In the genomic region with DNA sequence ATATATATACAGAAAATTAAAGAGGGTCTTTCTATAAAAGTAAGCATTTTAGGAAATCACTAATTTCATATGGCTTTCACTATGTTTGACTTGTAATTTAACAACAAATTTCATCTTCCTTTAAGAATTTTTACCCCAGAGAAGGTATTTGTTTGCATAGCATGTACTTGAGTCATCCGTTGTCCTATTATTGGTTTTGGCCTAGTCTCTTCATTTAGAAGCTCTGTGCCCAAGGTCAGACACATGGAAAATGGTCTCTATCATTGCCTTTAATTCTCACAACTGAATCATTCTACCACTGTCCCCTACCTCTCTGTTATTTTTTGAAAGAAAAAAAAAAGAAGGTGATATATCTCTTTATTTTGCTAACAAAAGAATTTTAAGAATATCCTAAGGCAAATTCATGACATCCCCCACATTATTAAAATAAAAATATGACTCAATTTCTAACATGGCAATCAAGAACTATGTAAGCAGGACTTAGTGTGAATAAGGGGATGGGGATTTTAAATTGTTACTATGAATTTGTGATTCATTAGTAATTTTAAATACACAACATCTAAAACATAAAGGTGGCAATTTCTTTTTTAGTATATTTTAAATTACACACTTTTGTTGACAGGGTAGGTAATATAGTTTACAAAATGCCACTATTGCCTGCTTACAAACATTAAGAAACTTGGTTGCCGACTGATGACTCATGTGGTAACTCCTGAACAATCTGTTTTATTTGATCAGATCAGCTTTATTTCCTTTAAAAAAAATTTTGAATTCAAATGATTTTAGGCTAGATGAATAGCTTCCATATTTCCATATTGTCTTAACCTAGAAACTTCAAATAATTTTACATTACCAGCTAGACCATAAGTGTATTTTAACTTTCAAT, we compare ENCODE assay signal across 23 cellular contexts. TPM values are rescaled to one million over a fixed set of nuclear protein-coding genes. Genes with fewer than 3 reads are reported as not detected.
DNase-seq lines count a peak whose midpoint lies in the region; ATAC-seq, FAIRE-seq and TF ChIP-seq lines count a peak whose summit lies in the region.
"Had no signal": no experiment of that assay in that cellular context is flagged by ENCODE, and none has a peak within 500 bp of the region (broad histone marks: within the 10 kb centered on the region; RNA-seq: fewer than 3 reads in every experiment).

No MANE protein-coding gene starts in this region.

- peak overlapping the region; percentile 9 for H3K4me3 Mint-ChIP-seq in natural killer cell
- no peak overlapping the region for H3K4me3 Mint-ChIP-seq in natural killer cell treated with Interleukin-12 subunit alpha and Interleukin-12 subunit beta and Interleukin-15 and Interleukin-18, amount 100 ng/mL, for 72 hours
- H3K4me3 Mint-ChIP-seq: activated naive CD4-positive, alpha-beta T cell treated with anti-CD3 and anti-CD28 coated beads for 36 hours; naive thymus-derived CD4-positive, alpha-beta T cell; T-helper 17 cell had no signal

- H3K27ac Mint-ChIP-seq in natural killer cell = no peak overlapping the region
- H3K27ac Mint-ChIP-seq in natural killer cell treated with Interleukin-12 subunit alpha and Interleukin-12 subunit beta and Interleukin-15 and Interleukin-18, amount 100 ng/mL, for 72 hours = no peak overlapping the region
- H3K27ac Mint-ChIP-seq: activated naive CD4-positive, alpha-beta T cell treated with anti-CD3 and anti-CD28 coated beads for 36 hours; naive thymus-derived CD4-positive, alpha-beta T cell; T-helper 17 cell had no signal

- H3K27me3 ChIP-seq in small intestine (ENCODE audit: control insufficient read depth in 2 of 2, insufficient read depth in 2 of 2, low read length in 2 of 2) (no peaks in the 10 kb centered on the region), A673 (replicated peaks; ENCODE audit: insufficient read depth, low read depth, low read length, poor library complexity) (no peaks in the 10 kb centered on the region)
- H3K27me3 ChIP-seq: thyroid gland had no signal

- FAIRE-seq in RCC 7860 (lab: Jason Lieb, UNC) (no peak), small intestine (lab: Jason Lieb, UNC) (peak; percentile 41)
- FAIRE-seq: D721Med had no signal

- H3K27me3 Mint-ChIP-seq in natural killer cell (ENCODE audit: low read depth in 2 of 2) = peaks cover 0 to 3% of the 10 kb centered on the region in 2 donors
- peaks cover 0 to 2% of the 10 kb centered on the region in 2 donors for H3K27me3 Mint-ChIP-seq in natural killer cell treated with Interleukin-12 subunit alpha and Interleukin-12 subunit beta and Interleukin-15 and Interleukin-18, amount 100 ng/mL, for 72 hours
- H3K27me3 Mint-ChIP-seq: T-helper 17 cell had no signal

- H3K9me3 ChIP-seq in small intestine (ENCODE audit: control insufficient read depth, low read depth) = no peaks in the 10 kb centered on the region
- H3K9me3 ChIP-seq in A673 (ENCODE audit: low read depth, low read length, poor library complexity, severe bottlenecking) = no peaks in the 10 kb centered on the region
- H3K9me3 ChIP-seq: thyroid gland had no signal

- H3K27ac ChIP-seq in small intestine (ENCODE audit: low read depth in 1 of 2, low read length in 1 of 2) = no peak overlapping the region
- no peak overlapping the region for H3K27ac ChIP-seq in A673 (ENCODE audit: low read depth, low read length, poor library complexity, severe bottlenecking)
- H3K27ac ChIP-seq: thyroid gland had no signal

- BruUV-seq in A673 (replicated peaks; lab: Mats Ljungman, UMichigan) = no TSS peak

- ATAC-seq in natural killer cell = no peak
- ATAC-seq in natural killer cell treated with Interleukin-12 subunit alpha and Interleukin-12 subunit beta and Interleukin-15 and Interleukin-18, amount 100 ng/mL, for 72 hours = no peak
- ATAC-seq: left cardiac atrium; naive thymus-derived CD4-positive, alpha-beta T cell; T-helper 17 cell had no signal

- H3K9me3 Mint-ChIP-seq in natural killer cell = no peaks in the 10 kb centered on the region
- no peaks in the 10 kb centered on the region for H3K9me3 Mint-ChIP-seq in natural killer cell treated with Interleukin-12 subunit alpha and Interleukin-12 subunit beta and Interleukin-15 and Interleukin-18, amount 100 ng/mL, for 72 hours
- H3K9me3 Mint-ChIP-seq: activated naive CD4-positive, alpha-beta T cell treated with anti-CD3 and anti-CD28 coated beads for 36 hours; naive thymus-derived CD4-positive, alpha-beta T cell had no signal

- H3K4me3 ChIP-seq in small intestine (ENCODE audit: low read depth in 1 of 2, low read length in 2 of 2) (no peak overlapping the region), A673 (ENCODE audit: low read depth, low read length, poor library complexity, severe bottlenecking) (no peak overlapping the region)
- H3K4me3 ChIP-seq: thyroid gland had no signal

- TF ChIP-seq CTCF in natural killer cell (IDR thresholded peaks at IDR 0.05) (no peak), A673 (conservative IDR thresholded peaks at IDR 0.05; ENCODE audit: low read depth, low read length) (no peak)

- POLR2A ChIA-PET in A673 (lab: Charles Lee; ENCODE audit: low non-redundant PET) = no interaction called here

- H3K4me1 ChIP-seq in small intestine (ENCODE audit: control insufficient read depth in 2 of 2, insufficient read depth in 1 of 2, low read depth in 1 of 2, low read length in 1 of 2) = no peaks in the 10 kb centered on the region
- no peaks in the 10 kb centered on the region for H3K4me1 ChIP-seq in A673 (ENCODE audit: insufficient read depth, low read length, poor library complexity, severe bottlenecking)
- H3K4me1 ChIP-seq: thyroid gland had no signal

- H3K36me3 Mint-ChIP-seq in natural killer cell = no peaks in the 10 kb centered on the region
- no peaks in the 10 kb centered on the region for H3K36me3 Mint-ChIP-seq in natural killer cell treated with Interleukin-12 subunit alpha and Interleukin-12 subunit beta and Interleukin-15 and Interleukin-18, amount 100 ng/mL, for 72 hours
- H3K36me3 Mint-ChIP-seq: naive thymus-derived CD4-positive, alpha-beta T cell had no signal

- H3K36me3 ChIP-seq in small intestine (ENCODE audit: control insufficient read depth in 2 of 2, insufficient read depth in 2 of 2, low read length in 2 of 2) (no peaks in the 10 kb centered on the region), A673 (ENCODE audit: insufficient read depth, low read length, poor library complexity, severe bottlenecking) (no peaks in the 10 kb centered on the region)
- H3K36me3 ChIP-seq: thyroid gland had no signal

- intact Hi-C loops in natural killer cell (cut with micrococcal nuclease) (no loop called here), A673 (cut with micrococcal nuclease; ENCODE audit: unreplicated experiment) (no loop called here)

- no peaks in the 10 kb centered on the region for H3K4me1 Mint-ChIP-seq in natural killer cell
- no peaks in the 10 kb centered on the region for H3K4me1 Mint-ChIP-seq in natural killer cell treated with Interleukin-12 subunit alpha and Interleukin-12 subunit beta and Interleukin-15 and Interleukin-18, amount 100 ng/mL, for 72 hours (ENCODE audit: low read depth in 2 of 2)
- H3K4me1 Mint-ChIP-seq: naive thymus-derived CD4-positive, alpha-beta T cell; T-helper 17 cell had no signal

- CTCF ChIA-PET in A673 (lab: Charles Lee) = no interaction called here

- WGBS in small intestine, 3 donors = 56 to 73% (median 71%) methylated on average over 2 of the region's 2 CpGs

- no peak for DNase-seq in natural killer cell
- no peak for DNase-seq in natural killer cell treated with Interleukin-12 subunit alpha and Interleukin-12 subunit beta and Interleukin-15 and Interleukin-18, amount 100 ng/mL, for 72 hours (ENCODE audit: low spot score)
- peak; percentile 38 for DNase-seq in RCC 7860 (ENCODE audit: low spot score)
- DNase-seq in fibroblast of gingiva (ENCODE audit: low read depth) = peak; percentile 63
- no peak for DNase-seq in small intestine
- no peak for DNase-seq in NCI-H82 treated with DMSO at 0.1 percent for 48 hours (lab: John Stamatoyannopoulos, UW; ENCODE audit: unreplicated experiment)
- no peak for DNase-seq in activated naive CD4-positive, alpha-beta T cell treated with anti-CD3 and anti-CD28 coated beads, Interleukin-2, amount 50 U/mL, for 16 hours
- DNase-seq in A673 (ENCODE audit: low spot score) = no peak
- DNase-seq: activated CD4-positive, alpha-beta T cell treated with anti-CD3 and anti-CD28 coated beads for 48 hours; activated naive CD4-positive, alpha-beta T cell treated with anti-CD3 and anti-CD28 coated beads for 36 hours; activated T-cell treated with anti-CD3 and anti-CD28 coated beads, Interleukin-2, amount 50 U/mL, for 48 hours; amygdala; C1 segment of cervical spinal cord; central memory CD4-positive, alpha-beta T cell; left cardiac atrium; naive thymus-derived CD4-positive, alpha-beta T cell; NCI-H2081 treated with DMSO at 0.1 percent for 48 hours; stimulated activated CD4-positive, alpha-beta T cell treated with anti-CD3 and anti-CD28 coated beads, Interleukin-4, amount 100 ng/mL, for 4 hours; stimulated activated naive CD4-positive, alpha-beta T cell treated with Interleukin-2 at 50 U/mL for 16 hours; T-helper 17 cell; thyroid gland had no signal

RNA-seq across cellular contexts. Expression of gene SLITRK5, which starts 13.9 kb away (rescaled TPM):
- total RNA-seq in natural killer cell (under 1 TPM; 0.02 to 0.10 (median 0.07) TPM), A673 (2021) (1.3 and 2.2 TPM in 2 replicates)
- under 1 TPM; 0.02 to 0.03 TPM for total RNA-seq in natural killer cell treated with Interleukin-12 subunit alpha and Interleukin-12 subunit beta and Interleukin-15 and Interleukin-18, amount 100 ng/mL, for 72 hours
- under 1 TPM in 1 of 3 donors, not detected in 2; 0.04 TPM for polyA plus RNA-seq in small intestine
- total RNA-seq: activated naive CD4-positive, alpha-beta T cell treated with anti-CD3 and anti-CD28 coated beads for 36 hours; dermis microvascular lymphatic vessel endothelial cell had no signal
- polyA plus RNA-seq: naive thymus-derived CD4-positive, alpha-beta T cell had no signal

Comparison
In these comparisons a context has a peak if more than half of its experiments do, and no peak if none do; other contexts are left out.
1. DNase-seq: peak in RCC 7860 (single experiment) and fibroblast of gingiva (single experiment); none in natural killer cell (single experiment), natural killer cell treated with Interleukin-12 subunit alpha and Interleukin-12 subunit beta and Interleukin-15 and Interleukin-18, amount 100 ng/mL, for 72 hours (single experiment), small intestine (single experiment), NCI-H82 treated with DMSO at 0.1 percent for 48 hours (single experiment), activated naive CD4-positive, alpha-beta T cell treated with anti-CD3 and anti-CD28 coated beads, Interleukin-2, amount 50 U/mL, for 16 hours (single experiment) and A673 (single experiment).